ENCODE assay signal across 9 cellular contexts in genomic region chr11:578276-579035, GRCh38. TPM values are rescaled to one million over a fixed set of nuclear protein-coding genes. Genes with fewer than 3 reads are reported as not detected.
DNase-seq lines count a peak whose midpoint lies in the region; ATAC-seq and TF ChIP-seq lines count a peak whose summit lies in the region.
"Had no signal": no experiment of that assay in that cellular context is flagged by ENCODE, and none has a peak within 500 bp of the region (broad histone marks: within the 10 kb centered on the region; RNA-seq: fewer than 3 reads in every experiment).

No MANE protein-coding gene starts in this region.

- peak overlapping the region; percentile 90; the same call in 2 of the 3 replicates for H3K4me3 Mint-ChIP-seq in GM23338
- peak overlapping the region; percentile 83 to 87 (median 84) for H3K4me3 Mint-ChIP-seq in T-cell

- no peaks in the 10 kb centered on the region for H3K9me3 ChIP-seq in psoas muscle
- H3K9me3 ChIP-seq: mucosa of descending colon had no signal

- H3K9me2 ChIP-seq in GM23338 (ENCODE audit: insufficient read depth): no peaks in the 10 kb centered on the region

- H3K36me3 Mint-ChIP-seq in GM23338 (ENCODE audit: low read depth): peaks cover 12% of the 10 kb centered on the region
- peaks cover 7% of the 10 kb centered on the region for H3K36me3 Mint-ChIP-seq in T-cell

- H3K79me2 ChIP-seq in GM23338 (replicated peaks; ENCODE audit: insufficient read depth): peaks cover 68% of the 10 kb centered on the region

- peaks cover 20% of the 10 kb centered on the region for H3K27me3 Mint-ChIP-seq in GM23338 (ENCODE audit: insufficient read depth, low read depth, poor library complexity)
- H3K27me3 Mint-ChIP-seq in T-cell: peaks cover 0 to 5% of the 10 kb centered on the region in 2 donors

- no peak for DNase-seq in GM23338 (ENCODE audit: low spot score)
- DNase-seq in T-cell: no peak
- no peak for DNase-seq in psoas muscle
- no peak for DNase-seq in cortex of kidney (lab: John Stamatoyannopoulos, UW)
- no peak for DNase-seq in medulla oblongata (ENCODE audit: extremely low spot score)
- no peak for DNase-seq in NCI-H2227 (lab: John Stamatoyannopoulos, UW; ENCODE audit: unreplicated experiment)

- H3K4me3 ChIP-seq in GM23338 (peak overlapping the region; percentile 96), psoas muscle (peak overlapping the region; percentile 98)
- H3K4me3 ChIP-seq: mucosa of descending colon had no signal

- H2AFZ ChIP-seq in GM23338: no peak overlapping the region

- H3K9me3 Mint-ChIP-seq in GM23338: no peaks in the 10 kb centered on the region; the same call in 2 of the 3 replicates
- H3K9me3 Mint-ChIP-seq in T-cell: no peaks in the 10 kb centered on the region

- POLR2A ChIA-PET in T-cell (lab: Charles Lee): no interaction called here

- H4K20me1 ChIP-seq in GM23338 (replicated peaks; ENCODE audit: insufficient read depth): peaks cover 32% of the 10 kb centered on the region

- peaks cover 10% of the 10 kb centered on the region for H3K4me1 ChIP-seq in GM23338 (ENCODE audit: insufficient read depth)
- H3K4me1 ChIP-seq in psoas muscle: peaks cover 46% of the 10 kb centered on the region

- peaks cover 25% of the 10 kb centered on the region for H3K4me1 Mint-ChIP-seq in GM23338
- H3K4me1 Mint-ChIP-seq in T-cell: peaks cover 56 to 63% (median 58%) of the 10 kb centered on the region in 3 donors

- CTCF ChIA-PET in T-cell (lab: Charles Lee): interaction anchor here (0.5 to 1.0 kb wide), 3 partner anchors 13 to 232 kb away, joined by 3 read pairs; no protein-coding TSS in a partner anchor

- intact Hi-C loops in psoas muscle (cut with DNase I): loop anchor here (5.0 to 10.0 kb wide), 2 partner anchors 49 to 116 kb away; partner anchors contain the start of genes DEAF1 (in 1 of the 2), SCT (in 1 of the 2) and TMEM80 (in 1 of the 2)

- H3K27ac Mint-ChIP-seq in GM23338: no peak overlapping the region
- peak overlapping the region in 1 of 2 donors; percentile 22 for H3K27ac Mint-ChIP-seq in T-cell

- H3F3A ChIP-seq in GM23338 (replicated peaks; ENCODE audit: low read depth): peaks cover 13% of the 10 kb centered on the region; the same call in 1 of the 2 replicates

- peaks cover 8% of the 10 kb centered on the region; the same call in 1 of the 2 replicates for H3K36me3 ChIP-seq in GM23338 (ENCODE audit: insufficient read depth)
- peaks cover 0 to 23% of the 10 kb centered on the region in 2 donors for H3K36me3 ChIP-seq in psoas muscle (ENCODE audit: insufficient read depth in 1 of 2, low read depth in 1 of 2)

- TF ChIP-seq CTCF in GM23338 (conservative IDR thresholded peaks at IDR 0.05; ENCODE audit: low read depth in 2 of 2) (no peak), psoas muscle (IDR thresholded peaks at IDR 0.05) (no peak)

- no peak overlapping the region for H3K27ac ChIP-seq in GM23338 (ENCODE audit: low read depth)
- peak overlapping the region; percentile 97 for H3K27ac ChIP-seq in psoas muscle

- WGBS in psoas muscle, 3 donors: 59 to 65% (median 60%) methylated on average over 21 of the region's 21 CpGs

- H3K4me2 ChIP-seq in GM23338: peak overlapping the region; percentile 99

- ATAC-seq in GM23338 (no peak), T-cell (replicated peaks in 1 of 4) (no peak), esophagus mucosa (peak; percentile 26), psoas muscle (no peak), GM18873 (IDR thresholded peaks at IDR 0.05; ENCODE audit: low FRiP score, unreplicated experiment) (no peak)
- ATAC-seq: mucosa of descending colon had no signal

- peaks cover 19% of the 10 kb centered on the region for H3K27me3 ChIP-seq in GM23338 (ENCODE audit: insufficient read depth)
- H3K27me3 ChIP-seq in psoas muscle (ENCODE audit: insufficient read depth in 3 of 3, low read length in 2 of 3): no peaks in the 10 kb centered on the region

TF ChIP-seq in GM23338, 12 proteins besides CTCF, POLR2A, EP300 and RAD21 (continues in another document):
- no peak for TF ChIP-seq CREB1 (CRISPR knock-in tag; IDR thresholded peaks at IDR 0.05; ENCODE audit: low read depth)

RNA-seq across cellular contexts. Expression of gene PHRF1, which starts 2.2 kb away (rescaled TPM):
- 33.9 and 45.9 TPM in 2 replicates for total RNA-seq in GM23338 (2014; rRNA removed; shearing (Covaris generic))
- polyA plus RNA-seq in GM23338 (2016; fragmentation: Nextera tagmentation; extraction: Ambion mirVana): 11.0 and 11.6 TPM in 2 replicates
- 10 to 100 TPM; 40.2 to 69.4 (median 66.3) TPM for total RNA-seq in T-cell
- 17.6 TPM for total RNA-seq in esophagus mucosa
- total RNA-seq in psoas muscle: 10 to 100 TPM; 19.8 to 31.2 (median 25.0) TPM
- polyA plus RNA-seq in psoas muscle: 10 to 100 TPM; 11.7 to 19.5 (median 13.5) TPM

RNA-seq across cellular contexts. Expression of gene RASSF7, which starts 17.7 kb away (rescaled TPM):
- total RNA-seq in GM23338 (2014; rRNA removed; shearing (Covaris generic)): 59.1 and 64.8 TPM in 2 replicates
- polyA plus RNA-seq in GM23338 (2016; fragmentation: Nextera tagmentation; extraction: Ambion mirVana) (37.6 and 39.6 TPM in 2 replicates), psoas muscle (1 to 10 TPM in 1 of 3 donors, under 1 TPM in 2; 0.65 to 1.4 (median 1.00) TPM)
- total RNA-seq in T-cell (10 to 100 TPM; 23.2 to 68.4 (median 63.4) TPM), esophagus mucosa (19.6 TPM), psoas muscle (1 to 10 TPM in 1 of 4 donors, under 1 TPM in 2, not detected in 1; 0.78 to 1.2 (median 0.84) TPM)

RNA-seq across cellular contexts. Expression of gene LMNTD2, which starts 17.9 kb away (rescaled TPM):
- 1.3 and 1.8 TPM in 2 replicates for total RNA-seq in GM23338 (2014; rRNA removed; shearing (Covaris generic))
- polyA plus RNA-seq in GM23338 (2016; fragmentation: Nextera tagmentation; extraction: Ambion mirVana) (1.9 and 2.1 TPM in 2 replicates), psoas muscle (under 1 TPM; 0.04 to 0.12 (median 0.09) TPM)
- total RNA-seq in T-cell (10 to 100 TPM in 1 of 5 donors, 1 to 10 TPM in 4; 5.1 to 13.4 (median 8.8) TPM), esophagus mucosa (3.0 TPM), psoas muscle (under 1 TPM in 2 of 4 donors, not detected in 2; 0.25 to 0.27 TPM)

RNA-seq across cellular contexts. Expression of gene IRF7, which starts 37.3 kb away (rescaled TPM):
- 13.8 and 17.3 TPM in 2 replicates for total RNA-seq in GM23338 (2014; rRNA removed; shearing (Covaris generic))
- polyA plus RNA-seq in GM23338 (2016; fragmentation: Nextera tagmentation; extraction: Ambion mirVana): 11.4 and 12.3 TPM in 2 replicates
- 100 to 1,000 TPM in 1 of 5 donors, 10 to 100 TPM in 4; 58.9 to 128 (median 73.7) TPM for total RNA-seq in T-cell
- 19.5 TPM for total RNA-seq in esophagus mucosa
- 10 to 100 TPM in 3 of 4 donors, 1 to 10 TPM in 1; 7.5 to 23.1 (median 15.2) TPM for total RNA-seq in psoas muscle
- 10 to 100 TPM in 2 of 3 donors, 1 to 10 TPM in 1; 9.4 to 13.2 (median 12.9) TPM for polyA plus RNA-seq in psoas muscle

RNA-seq across cellular contexts. Expression of gene LRRC56, which starts 41.1 kb away (rescaled TPM):
- total RNA-seq in GM23338 (2014; rRNA removed; shearing (Covaris generic)): 0.54 and 0.87 TPM in 2 replicates
- polyA plus RNA-seq in GM23338 (2016; fragmentation: Nextera tagmentation; extraction: Ambion mirVana) (0.52 and 0.73 TPM in 2 replicates), psoas muscle (under 1 TPM in 2 of 3 donors, not detected in 1; 0.39 to 0.61 TPM)
- total RNA-seq in T-cell (1 to 10 TPM; 3.4 to 6.1 (median 5.6) TPM), esophagus mucosa (1.3 TPM), psoas muscle (under 1 TPM; 0.30 to 0.84 (median 0.55) TPM)
